Comparison of ENCODE assay signal across 29 cellular contexts in the genomic region with DNA sequence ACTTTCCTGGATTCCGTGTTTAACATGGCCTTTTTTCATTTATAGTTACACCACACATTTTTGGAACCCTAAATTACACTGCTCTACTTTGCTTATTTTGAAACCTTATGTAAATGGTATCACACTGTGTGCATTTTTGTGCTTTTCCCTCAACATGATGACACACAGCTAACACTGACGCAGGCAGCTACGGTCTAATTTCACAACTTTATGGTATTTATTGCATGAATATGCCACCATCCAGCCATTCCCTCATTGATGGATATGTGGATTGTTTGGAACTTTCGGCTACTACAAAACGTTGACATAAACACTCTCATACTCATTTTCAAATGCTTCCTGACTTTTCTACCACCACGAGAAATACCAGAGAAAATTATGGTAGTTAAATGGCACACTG. TPM values are rescaled to one million over a fixed set of nuclear protein-coding genes. Genes with fewer than 3 reads are reported as not detected.
"Had no signal": no experiment of that assay in that cellular context is flagged by ENCODE, and none has a peak within 500 bp of the region (broad histone marks: within the 10 kb centered on the region; RNA-seq: fewer than 3 reads in every experiment).

No MANE protein-coding gene starts in this region.

- H3K27ac ChIP-seq: dorsolateral prefrontal cortex, epithelial cell of prostate, heart right ventricle, left lung, ovary, psoas muscle, sigmoid colon, spleen, testis, tibial artery, upper lobe of right lung, vagina had no signal

- H3K27me3 ChIP-seq: dorsolateral prefrontal cortex, left lung, ovary, sigmoid colon, testis, tibial artery, upper lobe of right lung, vagina had no signal

- ATAC-seq: esophagus mucosa; heart right ventricle; left cardiac atrium; left lung; naive thymus-derived CD8-positive, alpha-beta T cell; psoas muscle; right cardiac atrium; stimulated activated memory B cell treated with anti-CD40 and anti-IgM and Interleukin-4, amounts not matched to agents 10 μg/mL and 1 μg/mL and 100 μg/mL, for 72 hours; stimulated activated naive CD8-positive, alpha-beta T cell treated with anti-CD3 and anti-CD28 coated beads, Interleukin-15, Interleukin-2, amounts not matched to agents 100 U/mL and 50 U/mL, for 24 hours; upper lobe of right lung had no signal

- H3K4me3 ChIP-seq: dorsolateral prefrontal cortex, heart right ventricle, left lung, ovary, psoas muscle, sigmoid colon, spleen, testis, tibial artery, upper lobe of right lung, vagina had no signal

- H3K4me1 Mint-ChIP-seq: stimulated activated memory B cell treated with anti-CD40 and anti-IgM and Interleukin-4, amounts not matched to agents 10 μg/mL and 1 μg/mL and 100 μg/mL, for 72 hours had no signal

- H3K36me3 ChIP-seq: heart right ventricle, left lung, ovary, sigmoid colon, spleen, tibial artery, upper lobe of right lung, vagina had no signal

- H3K27ac Mint-ChIP-seq: naive thymus-derived CD8-positive, alpha-beta T cell; nephron progenitor cell; stimulated activated memory B cell treated with anti-CD40 and anti-IgM and Interleukin-4, amounts not matched to agents 10 μg/mL and 1 μg/mL and 100 μg/mL, for 72 hours had no signal

- DNase-seq: dorsolateral prefrontal cortex; effector CD4-positive, alpha-beta T cell; foreskin melanocyte; glutamatergic neuron; heart right ventricle; hippocampal formation; left cardiac atrium; left lung; naive thymus-derived CD8-positive, alpha-beta T cell; nephron progenitor cell; occipital lobe; ovary; posterior cingulate gyrus; psoas muscle; right cardiac atrium; sigmoid colon; spleen; stimulated activated CD4-positive, alpha-beta T cell treated with anti-CD3 and anti-CD28 coated beads, Interleukin-4, amount 100 ng/mL, for 4 hours; stimulated activated naive CD8-positive, alpha-beta T cell treated with anti-CD3 and anti-CD28 coated beads, Interleukin-15, Interleukin-2, amounts not matched to agents 100 U/mL and 50 U/mL, for 24 hours; substantia nigra; testis; tibial artery; upper lobe of right lung had no signal

- H3K36me3 Mint-ChIP-seq: stimulated activated memory B cell treated with anti-CD40 and anti-IgM and Interleukin-4, amounts not matched to agents 10 μg/mL and 1 μg/mL and 100 μg/mL, for 72 hours had no signal

- H3K4me3 Mint-ChIP-seq: naive thymus-derived CD8-positive, alpha-beta T cell; nephron progenitor cell; stimulated activated memory B cell treated with anti-CD40 and anti-IgM and Interleukin-4, amounts not matched to agents 10 μg/mL and 1 μg/mL and 100 μg/mL, for 72 hours had no signal

- H3K4me1 ChIP-seq: heart right ventricle, left lung, psoas muscle, sigmoid colon, spleen, testis, tibial artery, upper lobe of right lung, vagina had no signal

- H3K9me3 ChIP-seq: left lung, psoas muscle, sigmoid colon, testis, upper lobe of right lung, vagina had no signal

RNA-seq across cellular contexts. Expression of gene PAPOLB, which starts 6.9 kb away (rescaled TPM):
- total RNA-seq: esophagus mucosa; myocyte; naive thymus-derived CD8-positive, alpha-beta T cell; renal cortical epithelial cell; vagina had no signal
- polyA plus RNA-seq: naive thymus-derived CD8-positive, alpha-beta T cell; ovary; spleen had no signal

RNA-seq across cellular contexts. Expression of gene RADIL, which starts 28.6 kb away (rescaled TPM):
- total RNA-seq: renal cortical epithelial cell had no signal
